In genomic region chr17:69672924-69673323, GRCh38 we compare ENCODE assay signal across 20 cellular contexts.
DNase-seq lines count a peak whose midpoint lies in the region; TF ChIP-seq lines count a peak whose summit lies in the region.
"Had no signal": no experiment of that assay in that cellular context is flagged by ENCODE, and none has a peak within 500 bp of the region (broad histone marks: within the 10 kb centered on the region; RNA-seq: fewer than 3 reads in every experiment).

No MANE protein-coding gene starts in this region.

- H3K36me3 ChIP-seq in HEK293 (ENCODE audit: control insufficient read depth in 2 of 2, insufficient read depth in 1 of 2, low read length in 2 of 2) (no peaks in the 10 kb centered on the region), suprapubic skin (no peaks in the 10 kb centered on the region)
- H3K36me3 ChIP-seq: BE2C, gastrocnemius medialis, tibial nerve had no signal

- TF ChIP-seq POLR2A in suprapubic skin (IDR thresholded peaks at IDR 0.05), result no peak

- POLR2A ChIA-PET in HEK293 (lab: Yijun Ruan, JAX), result no interaction called here

- H3K4me1 ChIP-seq in HEK293 (ENCODE audit: control insufficient read depth, insufficient read depth, low read length) (no peaks in the 10 kb centered on the region), suprapubic skin (no peaks in the 10 kb centered on the region)
- H3K4me1 ChIP-seq: BE2C, tibial nerve had no signal

- H3K27ac ChIP-seq in HEK293 (ENCODE audit: extremely low read depth, low read depth, low read length), result no peak overlapping the region
- H3K27ac ChIP-seq in suprapubic skin, result no peak overlapping the region
- H3K27ac ChIP-seq: gastrocnemius medialis, KMS-11, tibial nerve had no signal

- TF ChIP-seq CTCF in HEK293 (tag by site-specific recombination; IDR thresholded peaks at IDR 0.05) (no peak), astrocyte of the spinal cord (IDR thresholded peaks at IDR 0.05; ENCODE audit: low read depth, low read length) (no peak), suprapubic skin (IDR thresholded peaks at IDR 0.05) (no peak)

- H3K9me3 ChIP-seq in HEK293 (ENCODE audit: control insufficient read depth, insufficient read depth, low read depth, low read length) (no peaks in the 10 kb centered on the region), suprapubic skin (no peaks in the 10 kb centered on the region)
- H3K9me3 ChIP-seq: BE2C, gastrocnemius medialis, tibial nerve had no signal

- CTCF ChIA-PET in HEK293 (lab: Yijun Ruan, JAX), result interaction anchor here (0.7 to 1.3 kb wide), 2 partner anchors 52 to 156 kb away, joined by 3 to 5 read pairs; no protein-coding TSS in a partner anchor

- WGBS in suprapubic skin, result 49% methylated on average over 1 of the region's 1 CpG

- DNase-seq in AG08395 (ENCODE audit: low spot score), result peak; percentile 70
- DNase-seq in astrocyte of the spinal cord (ENCODE audit: low read depth, low spot score), result peak; percentile 73
- peak; percentile 89 for DNase-seq in iris pigment epithelial cell (ENCODE audit: low read depth)
- no peak for DNase-seq in suprapubic skin (ENCODE audit: low spot score in 2 of 2)
- no peak for DNase-seq in iPS-NIHi11 (ENCODE audit: low spot score)
- DNase-seq in NOMO-1 treated with DMSO at 0.1 percent for 48 hours (lab: John Stamatoyannopoulos, UW; ENCODE audit: unreplicated experiment), result no peak
- no peak for DNase-seq in Kasumi-1 (lab: John Stamatoyannopoulos, UW)
- DNase-seq: activated CD4-positive, CD25-positive, alpha-beta regulatory T cell treated with anti-CD3 and anti-CD28 coated beads, Interleukin-2, amount 50 U/mL, for 72 hours; activated T-cell treated with anti-CD3 and anti-CD28 coated beads for 4 hours; BE2C; cortex of kidney; DMS79 treated with DMSO at 0.1 percent for 48 hours; gastrocnemius medialis; immature natural killer cell; NCI-H187; NCI-H526 treated with DMSO at 0.1 percent for 48 hours; stimulated activated CD8-positive, alpha-beta memory T cell treated with anti-CD3 and anti-CD28 coated beads, Interleukin-4, amount 100 ng/mL, for 48 hours had no signal

- no peaks in the 10 kb centered on the region for H3K27me3 ChIP-seq in suprapubic skin
- H3K27me3 ChIP-seq: BE2C, gastrocnemius medialis, tibial nerve had no signal

- in situ Hi-C loops in astrocyte of the spinal cord (cut with HindIII; ENCODE audit: low sequenced_read_pairs), result no loop called here

- no peak overlapping the region for H3K4me3 ChIP-seq in HEK293 (ENCODE audit: low read depth, low read length)
- no peak overlapping the region for H3K4me3 ChIP-seq in astrocyte of the spinal cord (ENCODE audit: low read depth, low read length)
- no peak overlapping the region for H3K4me3 ChIP-seq in suprapubic skin
- H3K4me3 ChIP-seq: gastrocnemius medialis, tibial nerve had no signal

- no peak for TF ChIP-seq EP300 in suprapubic skin (IDR thresholded peaks at IDR 0.05)

TF ChIP-seq in HEK293, 187 proteins besides CTCF, POLR2A, EP300 and RAD21:
- TF ChIP-seq ZNF335 (tag by site-specific recombination; conservative IDR thresholded peaks at IDR 0.05) (0 out of 2 replicates have a peak, but pooled peaks have one; percentile 17), ZNF560 (tag by site-specific recombination; IDR thresholded peaks at IDR 0.05; ENCODE audit: borderline replicate concordance) (no peak), ZNF658 (tag by site-specific recombination; IDR thresholded peaks at IDR 0.05) (no peak)

Comparison
In these comparisons a context has a peak if more than half of its experiments do, and no peak if none do; other contexts are left out.
1. DNase-seq: peak in AG08395 (single experiment), astrocyte of the spinal cord (single experiment) and iris pigment epithelial cell (single experiment); none in suprapubic skin (0 of 2), iPS-NIHi11 (single experiment), NOMO-1 treated with DMSO at 0.1 percent for 48 hours (single experiment) and Kasumi-1 (0 of 2).